Comparison of ENCODE assay signal across 12 cellular contexts in the genomic region with DNA sequence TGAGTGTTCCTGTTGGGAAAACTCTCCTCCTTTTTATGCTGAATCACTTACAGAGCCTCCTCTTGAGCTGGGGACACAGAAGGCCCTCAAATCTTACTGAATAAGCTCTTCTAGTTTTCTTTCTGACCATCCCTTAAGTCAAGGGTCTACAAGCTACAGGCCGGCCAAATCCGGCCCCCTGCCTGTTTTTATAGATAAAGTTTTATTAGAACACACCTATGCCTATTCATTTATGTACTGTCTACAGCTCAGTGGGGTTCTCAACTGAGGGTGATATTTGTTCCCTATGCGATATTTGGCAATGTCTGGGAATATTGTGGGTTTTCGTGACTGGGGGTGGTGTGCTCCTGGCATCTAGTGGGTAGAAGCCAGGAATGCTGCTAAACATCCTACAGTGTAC. TPM values are rescaled to one million over a fixed set of nuclear protein-coding genes. Genes with fewer than 3 reads are reported as not detected.
A peak's percentile ranks its signal among the peaks of the same experiment; 100 is the strongest.
DNase-seq lines count a peak whose midpoint lies in the region; ATAC-seq, FAIRE-seq and TF ChIP-seq lines count a peak whose summit lies in the region.
"Had no signal": no experiment of that assay in that cellular context is flagged by ENCODE, and none has a peak within 500 bp of the region (broad histone marks: within the 10 kb centered on the region; RNA-seq: fewer than 3 reads in every experiment).

No MANE protein-coding gene starts in this region.

- no peak overlapping the region for H2AFZ ChIP-seq in astrocyte (ENCODE audit: low read depth, low read length)

- ATAC-seq in GM18505 (IDR thresholded peaks at IDR 0.05; ENCODE audit: unreplicated experiment) (no peak), HG03571 (IDR thresholded peaks at IDR 0.05; ENCODE audit: unreplicated experiment) (no peak)

- peaks cover 76% of the 10 kb centered on the region for H3K4me1 Mint-ChIP-seq in astrocyte (ENCODE audit: low read depth, unreplicated experiment)

- H3K36me3 ChIP-seq in left ventricle myocardium inferior = no peaks in the 10 kb centered on the region
- peaks cover 42% of the 10 kb centered on the region for H3K36me3 ChIP-seq in astrocyte (ENCODE audit: insufficient read depth, low read length)
- H3K36me3 ChIP-seq in muscle layer of colon (ENCODE audit: insufficient read depth, low read length) = no peaks in the 10 kb centered on the region
- no peaks in the 10 kb centered on the region for H3K36me3 ChIP-seq in transverse colon

- H3K9me3 Mint-ChIP-seq in astrocyte (ENCODE audit: unreplicated experiment) = no peaks in the 10 kb centered on the region

- intact Hi-C loops in left ventricle myocardium inferior (cut with micrococcal nuclease) (no loop called here), cardiac septum (cut with DNase I) (loop anchor here (5.0 to 10.0 kb wide), 2 partner anchors 150 to 217 kb away; no protein-coding TSS in a partner anchor), transverse colon (cut with DNase I; ENCODE audit: low total_unique reads) (no loop called here)

- peaks cover 99% of the 10 kb centered on the region for H3K4me1 ChIP-seq in left ventricle myocardium inferior
- peaks cover 75% of the 10 kb centered on the region for H3K4me1 ChIP-seq in astrocyte (ENCODE audit: insufficient read depth, low read length)
- peaks cover 93% of the 10 kb centered on the region for H3K4me1 ChIP-seq in muscle layer of colon (ENCODE audit: insufficient read depth, low read length)
- peaks cover 16 to 67% (median 43%) of the 10 kb centered on the region in 4 donors for H3K4me1 ChIP-seq in transverse colon

- H3K79me2 ChIP-seq in astrocyte (ENCODE audit: insufficient read depth, low read length) = peaks cover 99% of the 10 kb centered on the region

- TF ChIP-seq EP300 in transverse colon (IDR thresholded peaks at IDR 0.05; ENCODE audit: low read depth) = no peak

- 75 to 89% methylated on average over 2 to 4 of the region's 4 CpGs for WGBS in transverse colon (ENCODE audit: low coverage in 1 of 2), 2 donors

- no peaks in the 10 kb centered on the region for H3K27me3 ChIP-seq in left ventricle myocardium inferior (ENCODE audit: low read depth)
- H3K27me3 ChIP-seq in astrocyte (ENCODE audit: insufficient read depth, low read length) = no peaks in the 10 kb centered on the region
- no peaks in the 10 kb centered on the region for H3K27me3 ChIP-seq in muscle layer of colon (ENCODE audit: control insufficient read depth in 1 of 2, insufficient read depth in 2 of 2, low read length in 2 of 2)
- H3K27me3 ChIP-seq in transverse colon = no peaks in the 10 kb centered on the region

- H3K4me3 ChIP-seq in left ventricle myocardium inferior (no peak overlapping the region), astrocyte (ENCODE audit: insufficient read depth, low read depth, low read length) (no peak overlapping the region), muscle layer of colon (ENCODE audit: low read depth in 1 of 2, low read length in 2 of 2) (no peak overlapping the region), transverse colon (no peak overlapping the region)
- H3K4me3 ChIP-seq: skin epidermis had no signal

- in situ Hi-C loops in transverse colon (cut with MboI; ENCODE audit: low pct_ligation_motif_present in 1 of 4, low pct_unique_long_range_greater_than_20kb in 1 of 4, low sequenced_read_pairs in 3 of 4) = loop anchor here in 1 of 4 donors (25.0 kb wide), 1 partner anchor 245 kb away; no protein-coding TSS in a partner anchor

- H3K27ac ChIP-seq in left ventricle myocardium inferior (replicated peaks) (peak overlapping the region; percentile 98), astrocyte (ENCODE audit: low read depth, low read length) (peak overlapping the region; percentile 68), muscle layer of colon (ENCODE audit: low read depth, low read length) (peak overlapping the region; percentile 48), transverse colon (peak overlapping the region; percentile 4 to 76 (median 64))

- no peaks in the 10 kb centered on the region for H3K27me3 Mint-ChIP-seq in astrocyte (ENCODE audit: low read depth, unreplicated experiment)

- peak overlapping the region; percentile 37 for H3K4me3 Mint-ChIP-seq in astrocyte (ENCODE audit: unreplicated experiment)

- peaks cover 26% of the 10 kb centered on the region for H3K36me3 Mint-ChIP-seq in astrocyte (ENCODE audit: low read depth, unreplicated experiment)

- peak overlapping the region; percentile 55 for H3K9ac ChIP-seq in astrocyte (ENCODE audit: low read length)
- no peak overlapping the region for H3K9ac ChIP-seq in muscle layer of colon (ENCODE audit: low read length)

- TF ChIP-seq POLR2A in transverse colon (IDR thresholded peaks at IDR 0.05) (no peak), GM18505 (IDR thresholded peaks at IDR 0.05; ENCODE audit: borderline replicate concordance, extremely low read depth, insufficient read depth, insufficient read length) (no peak)

- peak overlapping the region; percentile 72 for H3K4me2 ChIP-seq in astrocyte (ENCODE audit: low read length)

- H3K27ac Mint-ChIP-seq in astrocyte (ENCODE audit: unreplicated experiment) = peak overlapping the region; percentile 66

- TF ChIP-seq CTCF in left ventricle myocardium inferior (IDR thresholded peaks at IDR 0.05; ENCODE audit: borderline replicate concordance) = no peak
- TF ChIP-seq CTCF in astrocyte (IDR thresholded peaks at IDR 0.05; ENCODE audit: insufficient read depth, low read depth, low read length) = no peak
- TF ChIP-seq CTCF in transverse colon (IDR thresholded peaks at IDR 0.05) = no peak

- DNase-seq in left ventricle myocardium inferior (no peak), cardiac septum (ENCODE audit: low spot score) (no peak), astrocyte (ENCODE audit: low read depth) (no peak), transverse colon (no peak), KG1 (lab: John Stamatoyannopoulos, UW) (no peak)
- DNase-seq: activated effector memory CD4-positive, alpha-beta T cell treated with anti-CD3 and anti-CD28 coated beads, Interleukin-2, amount 50 U/mL, for 16 hours; NCI-H774; T-helper 9 cell had no signal

- FAIRE-seq in astrocyte (lab: Jason Lieb, UNC) = no peak

- peaks cover 83% of the 10 kb centered on the region for H4K20me1 ChIP-seq in astrocyte (ENCODE audit: insufficient read depth, low read length)

- no peaks in the 10 kb centered on the region for H3K9me3 ChIP-seq in left ventricle myocardium inferior (replicated peaks)
- no peaks in the 10 kb centered on the region for H3K9me3 ChIP-seq in astrocyte (ENCODE audit: insufficient read depth, low read depth, low read length)
- no peaks in the 10 kb centered on the region for H3K9me3 ChIP-seq in muscle layer of colon (ENCODE audit: low read length)
- H3K9me3 ChIP-seq in transverse colon = no peaks in the 10 kb centered on the region

RNA-seq across cellular contexts. Expression of gene CDC42EP3, which starts 14.0 kb away (rescaled TPM):
- total RNA-seq in left ventricle myocardium inferior (81.9 TPM), cardiac septum (194 TPM), astrocyte (94.3 and 102 TPM in 2 replicates), transverse colon (100 to 1,000 TPM in 1 of 4 donors, 10 to 100 TPM in 3; 20.6 to 104 (median 31.8) TPM)

Comparison
In these comparisons a context has a peak if more than half of its experiments do, and no peak if none do; other contexts are left out.
1. H3K27ac ChIP-seq: peak in every context shown above with its lines; median percentile 98 in left ventricle myocardium inferior; 68 in astrocyte; 64 in transverse colon; 48 in muscle layer of colon.